15 cellular contexts compared by ENCODE assay signal in the genomic region with DNA sequence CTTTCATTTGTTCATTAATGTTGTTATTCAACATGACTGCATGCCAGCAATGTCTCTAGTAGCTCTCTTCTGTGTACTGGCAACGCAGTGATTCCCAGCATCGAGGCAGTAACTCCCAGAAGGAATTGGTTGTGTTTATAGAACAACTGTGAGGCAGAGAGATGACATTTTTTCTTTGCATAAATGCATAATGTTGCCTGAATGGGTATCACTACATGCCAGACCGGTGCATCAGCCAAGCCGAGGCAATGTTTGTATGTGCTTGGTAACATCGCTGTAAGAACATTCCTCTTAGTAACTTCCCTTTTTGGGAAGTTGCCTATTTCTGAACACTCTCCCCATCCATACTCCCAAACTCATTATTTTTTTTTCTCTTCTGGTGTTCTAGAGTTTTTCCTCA.
DNase-seq lines count a peak whose midpoint lies in the region; FAIRE-seq and TF ChIP-seq lines count a peak whose summit lies in the region.
"Had no signal": no experiment of that assay in that cellular context is flagged by ENCODE, and none has a peak within 500 bp of the region (broad histone marks: within the 10 kb centered on the region; RNA-seq: fewer than 3 reads in every experiment).

No MANE protein-coding gene starts in this region.

- no peak overlapping the region for H3K4me3 ChIP-seq in AG04450 (ENCODE audit: low read depth, low read length)
- no peak overlapping the region for H3K4me3 ChIP-seq in astrocyte of the cerebellum (ENCODE audit: low read depth, low read length)
- H3K4me3 ChIP-seq: esophagus muscularis mucosa, ovary had no signal

- in situ Hi-C loops in astrocyte of the cerebellum (cut with HindIII; ENCODE audit: low sequenced_read_pairs): no loop called here

- H3K27ac ChIP-seq in AG04450 (ENCODE audit: low read depth, low read length): no peak overlapping the region
- H3K27ac ChIP-seq: esophagus muscularis mucosa, HL-60, ovary had no signal

- no peaks in the 10 kb centered on the region for H3K9me3 ChIP-seq in AG04450 (ENCODE audit: control insufficient read depth, insufficient read depth, low read length)
- H3K9me3 ChIP-seq: esophagus muscularis mucosa, ovary had no signal

- POLR2A ChIA-PET in AG04450 (lab: Yijun Ruan, JAX): no interaction called here

- TF ChIP-seq CTCF in AG04450 (IDR thresholded peaks at IDR 0.05; ENCODE audit: low read depth, low read length): no peak
- no peak for TF ChIP-seq CTCF in astrocyte of the cerebellum (IDR thresholded peaks at IDR 0.05; ENCODE audit: low read depth, low read length, missing control alignments)

- CTCF ChIA-PET in AG04450 (lab: Charles Lee): no interaction called here

- FAIRE-seq in RCC 7860 (lab: Jason Lieb, UNC): no peak
- FAIRE-seq: H1 had no signal

- no peaks in the 10 kb centered on the region for H3K27me3 ChIP-seq in AG04450 (ENCODE audit: control insufficient read depth, insufficient read depth, low read length)
- H3K27me3 ChIP-seq: esophagus muscularis mucosa, ovary had no signal

- DNase-seq in AG04450 (ENCODE audit: low read depth, low spot score) (peak; percentile 45), HS-27A (ENCODE audit: low read depth) (peak; percentile 30), astrocyte of the cerebellum (ENCODE audit: low read depth) (peak; percentile 84), hepatic stellate cell (ENCODE audit: low spot score) (peak; percentile 27), hypothalamus (lab: John Stamatoyannopoulos, UW) (no peak), SKM-1 treated with dmso at 0.1 percent for 144 hours (lab: John Stamatoyannopoulos, UW; ENCODE audit: unreplicated experiment) (no peak), RCC 7860 (ENCODE audit: low spot score) (no peak)
- DNase-seq in activated effector memory CD4-positive, alpha-beta T cell treated with anti-CD3 and anti-CD28 coated beads, Interleukin-2, amount 50 U/mL, for 16 hours: no peak
- DNase-seq: activated CD4-positive, CD25-positive, alpha-beta regulatory T cell; DND-41; ovary; SW 1271 had no signal

Comparison
In these comparisons a context has a peak if more than half of its experiments do, and no peak if none do; other contexts are left out.
1. DNase-seq: peak in AG04450 (single experiment), HS-27A (single experiment), astrocyte of the cerebellum (single experiment) and hepatic stellate cell (single experiment); none in hypothalamus (0 of 51), SKM-1 treated with dmso at 0.1 percent for 144 hours (single experiment), RCC 7860 (single experiment) and activated effector memory CD4-positive, alpha-beta T cell treated with anti-CD3 and anti-CD28 coated beads, Interleukin-2, amount 50 U/mL, for 16 hours (single experiment).